Comparison of ENCODE assay signal across 3 cellular contexts in genomic region chr5:78019747-78020146, GRCh38.
TF ChIP-seq lines count a peak whose summit lies in the region.

No MANE protein-coding gene starts in this region.

TF ChIP-seq in A549, 52 proteins besides CTCF, POLR2A, EP300 and RAD21:
- peak; percentile 97 for TF ChIP-seq MAFK (IDR thresholded peaks at IDR 0.05; ENCODE audit: partially characterized antibody)
- no peak for TF ChIP-seq PHF8 (IDR thresholded peaks at IDR 0.05; ENCODE audit: borderline replicate concordance, low read depth)
- TF ChIP-seq CEBPB (IDR thresholded peaks at IDR 0.05), result no peak
- TF ChIP-seq USF2 (IDR thresholded peaks at IDR 0.05), result no peak
TF ChIP-seq in A549: peak in this region for 1.

TF ChIP-seq in IMR-90, 13 proteins besides CTCF, POLR2A, EP300 and RAD21:
- TF ChIP-seq MXI1 (IDR thresholded peaks at IDR 0.05; ENCODE audit: borderline replicate concordance, low read depth, low read length), result no peak
- TF ChIP-seq NFE2L2 (IDR thresholded peaks at IDR 0.05; ENCODE audit: low read depth, low read length), result no peak
- TF ChIP-seq RCOR1 (IDR thresholded peaks at IDR 0.05; ENCODE audit: insufficient replicate concordance, low read length), result no peak
- TF ChIP-seq MAFK (IDR thresholded peaks at IDR 0.05; ENCODE audit: low read depth, low read length), result peak; percentile 99
- no peak for TF ChIP-seq CEBPB (IDR thresholded peaks at IDR 0.05; ENCODE audit: low read depth, low read length)
- no peak for TF ChIP-seq BHLHE40 (IDR thresholded peaks at IDR 0.05; ENCODE audit: low read depth, low read length)
- TF ChIP-seq USF2 (IDR thresholded peaks at IDR 0.05; ENCODE audit: low read depth, low read length), result no peak
- no peak for TF ChIP-seq RFX5 (IDR thresholded peaks at IDR 0.05; ENCODE audit: low read depth, low read length)

TF ChIP-seq in H1, 55 proteins besides CTCF, POLR2A, EP300 and RAD21:
- TF ChIP-seq CHD7 (IDR thresholded peaks at IDR 0.05; ENCODE audit: insufficient replicate concordance, low read length) (no peak), SRF (IDR thresholded peaks at IDR 0.05; ENCODE audit: low read depth, low read length) (no peak), NRF1 (IDR thresholded peaks at IDR 0.05; ENCODE audit: low read depth, low read length) (no peak), RNF2 (IDR thresholded peaks at IDR 0.05; ENCODE audit: borderline replicate concordance, low read depth, low read length, missing control alignments, poor library complexity, severe bottlenecking) (no peak), MAFK (IDR thresholded peaks at IDR 0.05; ENCODE audit: low read depth, low read length) (peak; percentile 86)
